Comparison of ENCODE assay signal across 16 cellular contexts in genomic region chr4:70844180-70844579, GRCh38. TPM values are rescaled to one million over a fixed set of nuclear protein-coding genes. Genes with fewer than 3 reads are reported as not detected.
DNase-seq lines count a peak whose midpoint lies in the region; ATAC-seq and TF ChIP-seq lines count a peak whose summit lies in the region.
"Had no signal": no experiment of that assay in that cellular context is flagged by ENCODE, and none has a peak within 500 bp of the region (broad histone marks: within the 10 kb centered on the region; RNA-seq: fewer than 3 reads in every experiment).

No MANE protein-coding gene starts in this region.

- H3K14ac ChIP-seq in H9 (ENCODE audit: insufficient read depth, low read length) = no peak overlapping the region

- no peaks in the 10 kb centered on the region for H3K36me3 ChIP-seq in GM06990 (ENCODE audit: control insufficient read depth, insufficient read depth, low read length)
- H3K36me3 ChIP-seq in adrenal gland (replicated peaks in 1 of 2) = no peaks in the 10 kb centered on the region
- H3K36me3 ChIP-seq: cardiac muscle cell, thyroid gland had no signal

- H3K27me3 ChIP-seq in GM06990 (replicated peaks; ENCODE audit: control insufficient read depth, insufficient read depth, low read length) = no peaks in the 10 kb centered on the region
- no peaks in the 10 kb centered on the region for H3K27me3 ChIP-seq in adrenal gland
- H3K27me3 ChIP-seq in H9 (ENCODE audit: insufficient read depth, low read length) = no peaks in the 10 kb centered on the region
- H3K27me3 ChIP-seq: thyroid gland had no signal

- H2AFZ ChIP-seq in H9 (ENCODE audit: low read length) = no peak overlapping the region

- H4K91ac ChIP-seq in H9 (ENCODE audit: insufficient read length, low read depth, low read length) = no peak overlapping the region

- H3K9me3 ChIP-seq in adrenal gland (replicated peaks in 1 of 3) (no peaks in the 10 kb centered on the region), H9 (ENCODE audit: control insufficient read depth, low read depth, low read length) (no peaks in the 10 kb centered on the region)
- H3K9me3 ChIP-seq: thyroid gland had no signal

- no peak overlapping the region for H2BK15ac ChIP-seq in H9 (ENCODE audit: low read depth, low read length)

- DNase-seq in GM06990 (ENCODE audit: extremely low read depth, insufficient read length) (peak; percentile 48), adrenal gland (peak in 5 of 7 donors; percentile 46 to 65 (median 57)), NCI-H226 (no peak), lower leg skin (ENCODE audit: low spot score in 2 of 2) (no peak), H9 (no peak)
- DNase-seq: activated CD8-positive, alpha-beta memory T cell treated with anti-CD3 and anti-CD28 coated beads, Interleukin-2, amount 10 ng/mL, durations not matched to agents 7 days and 5 days; C1 segment of cervical spinal cord; effector CD4-positive, alpha-beta T cell; MV-4-11; naive thymus-derived CD4-positive, alpha-beta T cell had no signal

- no peak overlapping the region for H3K4ac ChIP-seq in H9 (ENCODE audit: low read depth, low read length)

- no peak overlapping the region for H4K8ac ChIP-seq in H9 (replicated peaks; ENCODE audit: insufficient read length, low read depth, low read length)

- H2AK5ac ChIP-seq in H9 (ENCODE audit: insufficient read length, low read length) = no peak overlapping the region

- H3T11ph ChIP-seq in H9 (ENCODE audit: low read length) = no peak overlapping the region

- H3K9me3 Mint-ChIP-seq in H9 = no peaks in the 10 kb centered on the region
- H3K9me3 Mint-ChIP-seq: activated naive CD4-positive, alpha-beta T cell treated with anti-CD3 and anti-CD28 coated beads, Interleukin-2, amount 50 U/mL, for 72 hours; naive thymus-derived CD4-positive, alpha-beta T cell had no signal

- H3K79me1 ChIP-seq in H9 (ENCODE audit: insufficient read depth, low read depth, low read length, poor library complexity, severe bottlenecking) = no peaks in the 10 kb centered on the region

- no peak overlapping the region for H4K5ac ChIP-seq in H9 (ENCODE audit: insufficient read length, low read depth, low read length)

- H3K4me1 ChIP-seq in adrenal gland (replicated peaks in 1 of 2) (peaks cover 0 to 6% of the 10 kb centered on the region in 2 donors), H9 (ENCODE audit: insufficient read depth, low read length) (0 out of 2 replicates have a peak, but pooled peaks cover 3% of the 10 kb centered on the region)
- H3K4me1 ChIP-seq: thyroid gland had no signal

- H3K27ac ChIP-seq in adrenal gland (no peak overlapping the region), H9 (ENCODE audit: insufficient read length, low read depth, low read length) (no peak overlapping the region)
- H3K27ac ChIP-seq: cardiac muscle cell, thyroid gland had no signal

- H3K23me2 ChIP-seq in H9 (ENCODE audit: insufficient read length, low read depth, low read length, poor library complexity, severe bottlenecking) = no peaks in the 10 kb centered on the region

- ATAC-seq in GM18909 (IDR thresholded peaks at IDR 0.05; ENCODE audit: poor library complexity, unreplicated experiment) (peak; percentile 38), HG02981 (IDR thresholded peaks at IDR 0.05; ENCODE audit: unreplicated experiment) (peak; percentile 27), GM19324 (IDR thresholded peaks at IDR 0.05; ENCODE audit: low FRiP score, unreplicated experiment) (no peak)
- ATAC-seq: activated CD8-positive, alpha-beta memory T cell treated with anti-CD3 and anti-CD28 coated beads, Interleukin-2, amount 10 ng/mL, durations not matched to agents 7 days and 5 days; naive thymus-derived CD4-positive, alpha-beta T cell had no signal

- H4K20me1 ChIP-seq in H9 (ENCODE audit: control insufficient read depth, insufficient read depth, insufficient read length) = no peaks in the 10 kb centered on the region

- no peak overlapping the region for H3K4me3 Mint-ChIP-seq in H9
- H3K4me3 Mint-ChIP-seq: activated CD8-positive, alpha-beta memory T cell treated with anti-CD3 and anti-CD28 coated beads, Interleukin-2, amount 10 ng/mL, durations not matched to agents 7 days and 5 days; naive thymus-derived CD4-positive, alpha-beta T cell had no signal

- WGBS in adrenal gland, 4 donors = 64 to 67% (median 66%) methylated on average over 9 of the region's 9 CpGs
- 85 to 88% methylated on average over 9 of the region's 9 CpGs for WGBS in lower leg skin, 2 donors
- WGBS in H9 (ENCODE audit: extremely low coverage, insufficient read length, low lambda C conversion rate) = no CpG with 5 or more reads among the region's 9 CpGs

- H3K23ac ChIP-seq in H9 (ENCODE audit: insufficient read length, low read depth, low read length) = no peak overlapping the region

- peaks cover 8 to 13% of the 10 kb centered on the region in 2 experiments for H3K4me1 Mint-ChIP-seq in H9

- H2BK20ac ChIP-seq in H9 (ENCODE audit: low read depth, low read length, poor library complexity, severe bottlenecking) = no peak overlapping the region

- H2BK5ac ChIP-seq in H9 (ENCODE audit: insufficient read length, low read length) = no peak overlapping the region

- intact Hi-C loops in adrenal gland (cut with DNase I) (loop anchor here (10.0 kb wide), 3 partner anchors 51 to 151 kb away; partner anchors contain the start of genes DCK (in 1 of the 2) and MOB1B (in 1 of the 2)), lower leg skin (cut with DNase I; ENCODE audit: low total_unique reads) (no loop called here)

- H3K9ac ChIP-seq in H9 (ENCODE audit: extremely low read depth, insufficient read length, low read length) = no peak overlapping the region

- no peak overlapping the region for H3K4me2 ChIP-seq in H9 (ENCODE audit: insufficient read depth, insufficient read length, low read length)

- no peak overlapping the region for H3K18ac ChIP-seq in H9 (ENCODE audit: insufficient read length, low read depth, low read length)

- no peaks in the 10 kb centered on the region; the same call in 1 of the 2 replicates for H3K79me2 ChIP-seq in H9 (ENCODE audit: insufficient read depth, low read length)

- H3K4me3 ChIP-seq in GM06990 (replicated peaks; ENCODE audit: low read depth, low read length) (no peak overlapping the region), adrenal gland (no peak overlapping the region), lower leg skin (ENCODE audit: low read depth, poor library complexity, severe bottlenecking) (no peak overlapping the region)
- H3K4me3 ChIP-seq: cardiac muscle cell, thyroid gland had no signal

- peak overlapping the region in 1 of 3 experiments; percentile 44; a peak in 1 of 7 replicates for H3K27ac Mint-ChIP-seq in H9
- H3K27ac Mint-ChIP-seq: activated CD8-positive, alpha-beta memory T cell treated with anti-CD3 and anti-CD28 coated beads, Interleukin-2, amount 10 ng/mL, durations not matched to agents 7 days and 5 days had no signal

- H3K56ac ChIP-seq in H9 (ENCODE audit: insufficient read length, low read depth, low read length) = no peak overlapping the region

- no peak overlapping the region for H2BK120ac ChIP-seq in H9 (ENCODE audit: low read depth, low read length, poor library complexity, severe bottlenecking)

- no peak overlapping the region for H2BK12ac ChIP-seq in H9 (ENCODE audit: insufficient read length, low read depth, low read length)

- H3K27me3 Mint-ChIP-seq in H9 (ENCODE audit: low read depth) = no peaks in the 10 kb centered on the region; the same call in 1 of the 2 replicates
- H3K27me3 Mint-ChIP-seq: activated CD8-positive, alpha-beta memory T cell treated with anti-CD3 and anti-CD28 coated beads, Interleukin-2, amount 10 ng/mL, durations not matched to agents 7 days and 5 days; naive thymus-derived CD4-positive, alpha-beta T cell had no signal

- no peak for TF ChIP-seq CTCF in GM06990 (IDR thresholded peaks at IDR 0.05; ENCODE audit: insufficient read depth, low read length, poor library complexity, severe bottlenecking)
- TF ChIP-seq CTCF in adrenal gland (IDR thresholded peaks at IDR 0.05) = no peak
- no peak for TF ChIP-seq CTCF in lower leg skin (IDR thresholded peaks at IDR 0.05)
- no peak for TF ChIP-seq CTCF in H9 (conservative IDR thresholded peaks at IDR 0.05)

- H3K36me3 Mint-ChIP-seq in H9 (ENCODE audit: insufficient read depth in 1 of 3, low read depth in 3 of 3) = no peaks in the 10 kb centered on the region
- H3K36me3 Mint-ChIP-seq: activated CD8-positive, alpha-beta memory T cell treated with anti-CD3 and anti-CD28 coated beads, Interleukin-2, amount 10 ng/mL, durations not matched to agents 7 days and 5 days had no signal

- TF ChIP-seq POLR2A in adrenal gland (IDR thresholded peaks at IDR 0.05) = no peak
- no peak for TF ChIP-seq POLR2A in lower leg skin (IDR thresholded peaks at IDR 0.05)

RNA-seq across cellular contexts. Expression of gene GRSF1, which starts 4.5 kb away (rescaled TPM):
- total RNA-seq in adrenal gland = 100 to 1,000 TPM in 3 of 8 donors, 10 to 100 TPM in 5; 64.1 to 106 (median 92.5) TPM
- 100 to 1,000 TPM in 1 of 3 donors, 10 to 100 TPM in 2; 35.6 to 149 (median 36.6) TPM for polyA plus RNA-seq in adrenal gland
- 10 to 100 TPM; 38.6 to 56.9 (median 55.4) TPM for total RNA-seq in lower leg skin
- 103 and 108 TPM in 2 replicates for total RNA-seq in H9 (2021)

RNA-seq across cellular contexts. Expression of gene MOB1B, which starts 58.0 kb away (rescaled TPM):
- 10 to 100 TPM in 6 of 8 donors, 1 to 10 TPM in 2; 5.8 to 25.4 (median 17.0) TPM for total RNA-seq in adrenal gland
- polyA plus RNA-seq in adrenal gland = 10 to 100 TPM in 1 of 3 donors, 1 to 10 TPM in 2; 3.5 to 15.7 (median 3.6) TPM
- 10 to 100 TPM in 3 of 4 donors, 1 to 10 TPM in 1; 8.6 to 14.6 (median 12.2) TPM for total RNA-seq in lower leg skin
- total RNA-seq in H9 (2021) = 29.5 and 30.3 TPM in 2 replicates

Comparison
In these comparisons a context has a peak if more than half of its experiments do, and no peak if none do; other contexts are left out.
1. DNase-seq: peak in GM06990 (single experiment) and adrenal gland (5 of 7); none in NCI-H226 (single experiment), lower leg skin (0 of 2) and H9 (single experiment).